29 cellular contexts compared by ENCODE assay signal in the genomic region with DNA sequence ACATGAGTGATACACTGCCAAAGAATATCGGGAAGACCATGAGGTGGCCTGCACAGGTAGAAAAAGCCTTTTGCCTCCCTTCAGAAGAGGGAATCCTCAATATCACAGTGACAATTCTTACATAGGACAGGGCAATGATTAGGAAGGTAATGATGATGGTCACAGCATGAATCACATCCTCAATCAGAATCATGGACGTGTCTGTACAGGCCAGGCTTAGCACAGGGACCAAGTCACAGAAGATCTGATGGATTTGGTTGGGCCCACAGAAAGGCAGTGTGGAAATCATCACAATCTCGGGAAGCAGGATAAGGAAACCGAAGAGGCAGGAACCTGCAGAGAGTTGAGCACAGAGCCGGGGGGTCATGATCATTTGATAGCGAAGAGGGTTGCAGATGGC. TPM values are rescaled to one million over a fixed set of nuclear protein-coding genes. Genes with fewer than 3 reads are reported as not detected.
A peak's percentile ranks its signal among the peaks of the same experiment; 100 is the strongest.
DNase-seq lines count a peak whose midpoint lies in the region; ATAC-seq, FAIRE-seq and TF ChIP-seq lines count a peak whose summit lies in the region.
"Had no signal": no experiment of that assay in that cellular context is flagged by ENCODE, and none has a peak within 500 bp of the region (broad histone marks: within the 10 kb centered on the region; RNA-seq: fewer than 3 reads in every experiment).

No MANE protein-coding gene starts in this region.

- no TSS peak for BruUV-seq in K562 (replicated peaks; lab: Mats Ljungman, UMichigan)

- no peak for TF ChIP-seq RAD21 in K562 (CRISPR knock-in tag; conservative IDR thresholded peaks at IDR 0.05 in 1 of 2, IDR thresholded peaks at IDR 0.05 in 1 of 2)

- ATAC-seq in K562 (no peak; the same call in 2 of the 3 replicates), foreskin keratinocyte (peak; percentile 56), HG02981 (IDR thresholded peaks at IDR 0.05; ENCODE audit: unreplicated experiment) (no peak), GM18907 (IDR thresholded peaks at IDR 0.05; ENCODE audit: unreplicated experiment) (no peak)
- ATAC-seq: A549, HCT116 had no signal

- H3K27ac ChIP-seq in KMS-11, result 0 out of 2 replicates have a peak overlapping the region, but pooled peaks have one; percentile 24
- no peak overlapping the region for H3K27ac ChIP-seq in K562 (ENCODE audit: extremely low read depth, low read depth, low read length)
- H3K27ac ChIP-seq in foreskin keratinocyte, result no peak overlapping the region
- H3K27ac ChIP-seq: A549; BLaER1 treated with 17β-estradiol and CSF1 and Interleukin-3, amounts not matched to agents 10 nM and 100 nM; GM23248 had no signal

- in situ Hi-C loops in K562 (cut with MboI), result no loop called here

- H3K4me3 ChIP-seq in KMS-11 (IDR thresholded peaks at IDR 0.05; ENCODE audit: insufficient read depth, low read depth, low read length) (no peak overlapping the region), K562 (no peak overlapping the region)
- H3K4me3 ChIP-seq: A549; BLaER1 treated with 17β-estradiol and CSF1 and Interleukin-3, amounts not matched to agents 10 nM and 100 nM; GM23248 had no signal

- H2AFZ ChIP-seq in KMS-11 (ENCODE audit: low read depth) (no peak overlapping the region), K562 (ENCODE audit: low read depth, low read length) (peak overlapping the region; percentile 36; the same call in 1 of the 2 replicates)
- H2AFZ ChIP-seq: GM23248 had no signal

- H3K36me3 ChIP-seq in KMS-11 (ENCODE audit: insufficient read depth) (no peaks in the 10 kb centered on the region), K562 (ENCODE audit: control insufficient read depth, insufficient read depth, low read length) (no peaks in the 10 kb centered on the region)
- H3K36me3 ChIP-seq: BE2C; BLaER1 treated with 17β-estradiol and CSF1 and Interleukin-3, amounts not matched to agents 10 nM and 100 nM had no signal

- TF ChIP-seq POLR2A in GM12891 (IDR thresholded peaks at IDR 0.05; ENCODE audit: low read depth, low read length) (no peak), K562 (conservative IDR thresholded peaks at IDR 0.05) (no peak)

- no peak for TF ChIP-seq EP300 in K562 (IDR thresholded peaks at IDR 0.05; ENCODE audit: low read length)

- H3K4me1 ChIP-seq in KMS-11 (ENCODE audit: low read depth, poor library complexity, severe bottlenecking), result peaks cover 17% of the 10 kb centered on the region
- H3K4me1 ChIP-seq in K562 (replicated peaks in 1 of 2; ENCODE audit: control insufficient read depth in 2 of 2, insufficient read depth in 2 of 2, low read length in 2 of 2), result no peaks in the 10 kb centered on the region
- no peaks in the 10 kb centered on the region for H3K4me1 ChIP-seq in foreskin keratinocyte
- H3K4me1 ChIP-seq: A549; BE2C; BLaER1 treated with 17β-estradiol and CSF1 and Interleukin-3, amounts not matched to agents 10 nM and 100 nM had no signal

- FAIRE-seq in GM12891 (lab: Jason Lieb, UNC), result peak; percentile 54
- no peak for FAIRE-seq in K562 (lab: Jason Lieb, UNC)
- FAIRE-seq: A549, GM12892, GM19239 had no signal

- H3K4me2 ChIP-seq in KMS-11 (no peak overlapping the region), K562 (ENCODE audit: insufficient read depth, low read length) (no peak overlapping the region)
- H3K4me2 ChIP-seq: A549; BLaER1 treated with 17β-estradiol and CSF1 and Interleukin-3, amounts not matched to agents 10 nM and 100 nM had no signal

- no peaks in the 10 kb centered on the region for H3K79me2 ChIP-seq in KMS-11 (ENCODE audit: insufficient read depth, low read depth)
- H3K79me2 ChIP-seq in K562 (ENCODE audit: control insufficient read depth, insufficient read depth, low read length), result no peaks in the 10 kb centered on the region

- 59% methylated on average over 6 of the region's 6 CpGs for WGBS in K562 (ENCODE audit: insufficient coverage, low coverage, missing lambda C conversion rate)

- CTCF ChIA-PET in K562 (lab: Yijun Ruan, JAX; ENCODE audit: low intra/inter-chr PET ratio), result no interaction called here

- no peaks in the 10 kb centered on the region for H3K9me1 ChIP-seq in K562 (ENCODE audit: control insufficient read depth, insufficient read depth, low read length)

- H4K20me1 ChIP-seq in KMS-11 (ENCODE audit: insufficient read depth) (no peaks in the 10 kb centered on the region), K562 (replicated peaks; ENCODE audit: control insufficient read depth, insufficient read depth, low read length) (no peaks in the 10 kb centered on the region)
- H4K20me1 ChIP-seq: BLaER1 treated with 17β-estradiol and CSF1 and Interleukin-3, amounts not matched to agents 10 nM and 100 nM had no signal

- no peaks in the 10 kb centered on the region for H3K9me3 ChIP-seq in K562 (replicated peaks; ENCODE audit: control insufficient read depth, insufficient read depth, low read depth, low read length)
- H3K9me3 ChIP-seq: A549; BE2C; BLaER1 treated with 17β-estradiol and CSF1 and Interleukin-3, amounts not matched to agents 10 nM and 100 nM had no signal

- POLR2A ChIA-PET in K562 (lab: Yijun Ruan, JAX), result no interaction called here

- TF ChIP-seq CTCF in KMS-11 (conservative IDR thresholded peaks at IDR 0.05; ENCODE audit: low read depth, low read length) (no peak), K562 (IDR thresholded peaks at IDR 0.05 in 2 of 3, conservative IDR thresholded peaks at IDR 0.05 in 1 of 3; ENCODE audit: insufficient read depth in 2 of 3, low read depth in 1 of 3, low read length in 3 of 3) (no peak), foreskin keratinocyte (conservative IDR thresholded peaks at IDR 0.05) (no peak)

- DNase-seq in GM12891 (ENCODE audit: insufficient read length, low spot score), result no peak
- no peak for DNase-seq in K562 (ENCODE audit: extremely low read depth in 1 of 4, low spot score in 3 of 4)
- peak in 1 of 2 donors; percentile 10 for DNase-seq in foreskin keratinocyte
- no peak for DNase-seq in activated CD4-positive, alpha-beta T cell treated with anti-CD3 and anti-CD28 coated beads for 48 hours
- no peak for DNase-seq in NCI-H2227 (lab: John Stamatoyannopoulos, UW; ENCODE audit: unreplicated experiment)
- DNase-seq: 8988T; ACHN; AML-193; BE2C; Calu3; CD4-positive, alpha-beta memory T cell; COR-L47; DMS53; DMS79 treated with DMSO at 0.1 percent for 48 hours; GF-D8; GM23248; H9 had no signal

- intact Hi-C loops in K562 (cut with micrococcal nuclease), result no loop called here

- H3K9ac ChIP-seq in KMS-11 (no peak overlapping the region), K562 (ENCODE audit: insufficient read depth in 1 of 2, low read depth in 2 of 2, low read length in 2 of 2) (no peak overlapping the region)
- H3K9ac ChIP-seq: BLaER1 treated with 17β-estradiol and CSF1 and Interleukin-3, amounts not matched to agents 10 nM and 100 nM; GM23248 had no signal

- H3K27me3 ChIP-seq in KMS-11 (ENCODE audit: insufficient read depth, low read depth) (no peaks in the 10 kb centered on the region), K562 (ENCODE audit: control insufficient read depth in 2 of 2, insufficient read depth in 2 of 2, low read length in 2 of 2) (no peaks in the 10 kb centered on the region), foreskin keratinocyte (no peaks in the 10 kb centered on the region)
- H3K27me3 ChIP-seq: BE2C; BLaER1 treated with 17β-estradiol and CSF1 and Interleukin-3, amounts not matched to agents 10 nM and 100 nM had no signal

RNA-seq across cellular contexts. Expression of a gene that starts 3.2 kb away (rescaled TPM):
- polyA plus RNA-seq in GM12891 (2012; ENCODE audit: low read depth, missing spikeins), result not detected
- total RNA-seq in K562 (2011; cell fraction: chromatin; rRNA removed; ENCODE audit: low replicate concordance), result not detected in 2 replicates
- total RNA-seq in K562 (2011; cell fraction: nucleolus; rRNA removed), result not detected in 2 replicates
- not detected in 2 replicates for total RNA-seq in K562 (2011; cell fraction: nucleoplasm; rRNA removed)
- not detected in 2 replicates for total RNA-seq in K562 (2014; rRNA removed)
- not detected in 2 replicates for total RNA-seq in K562 (2014; rRNA removed; fragmentation: Illumina TruSeq; extraction: Trizol)
- total RNA-seq in K562 (2015; rRNA removed; fragmentation: Illumina TruSeq; extraction: Trizol), result not detected in 2 replicates
- total RNA-seq in K562 (2021), result not detected in 2 replicates
- polyA plus RNA-seq in K562 (2011; rRNA removed), result not detected in 2 replicates
- polyA plus RNA-seq in K562 (2011; cell fraction: cytosol; rRNA removed), result not detected in 2 replicates
- not detected in 2 replicates for polyA plus RNA-seq in K562 (2011; cell fraction: nucleus; rRNA removed)
- polyA plus RNA-seq in K562 (2012), result 0.08 TPM in 1 of 2 replicates, not detected in the other
- polyA plus RNA-seq in K562 (2014; fragmentation: Illumina TruSeq; extraction: Trizol), result not detected in 2 replicates
- polyA plus RNA-seq in K562 (2014; fragmentation: Nextera tagmentation; extraction: Ambion mirVana), result not detected
- polyA plus RNA-seq in K562 (2014; rRNA removed), result 0.20 TPM in 1 of 2 replicates, not detected in the other
- not detected in 2 replicates for polyA minus RNA-seq in K562 (2011; rRNA and poly(A)+ RNA removed)
- polyA minus RNA-seq in K562 (2011; cell fraction: cytosol; rRNA and poly(A)+ RNA removed), result not detected in 2 replicates
- polyA minus RNA-seq in K562 (2011; cell fraction: nucleus; rRNA and poly(A)+ RNA removed), result not detected in 2 replicates
- total RNA-seq in foreskin keratinocyte, result not detected in 2 replicates
- not detected in 2 replicates for polyA plus RNA-seq in foreskin keratinocyte
- total RNA-seq: Calu3; CD4-positive, alpha-beta memory T cell; Daoy; G401; GM23248; H4; H9 had no signal
- polyA plus RNA-seq: A549; CD14-positive monocyte; CD4-positive, alpha-beta memory T cell; GM23248 had no signal

RNA-seq across cellular contexts. Expression of a gene that starts 16.9 kb away (rescaled TPM):
- not detected for polyA plus RNA-seq in GM12891 (2012; ENCODE audit: low read depth, missing spikeins)
- total RNA-seq in K562 (2011; cell fraction: chromatin; rRNA removed; ENCODE audit: low replicate concordance), result not detected in 2 replicates
- not detected in 2 replicates for total RNA-seq in K562 (2011; cell fraction: nucleolus; rRNA removed)
- not detected in 2 replicates for total RNA-seq in K562 (2011; cell fraction: nucleoplasm; rRNA removed)
- total RNA-seq in K562 (2014; rRNA removed) (not detected in 2 replicates), K562 (2014; rRNA removed; fragmentation: Illumina TruSeq; extraction: Trizol) (not detected in 2 replicates), K562 (2015; rRNA removed; fragmentation: Illumina TruSeq; extraction: Trizol) (not detected in 2 replicates), K562 (2021) (not detected in 2 replicates), foreskin keratinocyte (not detected in 2 replicates)
- polyA plus RNA-seq in K562 (2011; rRNA removed) (not detected in 2 replicates), K562 (2014; fragmentation: Illumina TruSeq; extraction: Trizol) (not detected in 2 replicates), K562 (2014; fragmentation: Nextera tagmentation; extraction: Ambion mirVana) (not detected), K562 (2014; rRNA removed) (not detected in 2 replicates), foreskin keratinocyte (not detected in 2 replicates)
- not detected in 2 replicates for polyA plus RNA-seq in K562 (2011; cell fraction: cytosol; rRNA removed)
- polyA plus RNA-seq in K562 (2011; cell fraction: nucleus; rRNA removed), result not detected in 2 replicates
- not detected in 2 replicates for polyA plus RNA-seq in K562 (2012)
- not detected in 2 replicates for polyA minus RNA-seq in K562 (2011; rRNA and poly(A)+ RNA removed)
- polyA minus RNA-seq in K562 (2011; cell fraction: cytosol; rRNA and poly(A)+ RNA removed), result not detected in 2 replicates
- polyA minus RNA-seq in K562 (2011; cell fraction: nucleus; rRNA and poly(A)+ RNA removed), result not detected in 2 replicates
- total RNA-seq: Calu3; CD4-positive, alpha-beta memory T cell; Daoy; G401; GM23248; H4; H9 had no signal
- polyA plus RNA-seq: A549; CD14-positive monocyte; CD4-positive, alpha-beta memory T cell; GM23248 had no signal

RNA-seq across cellular contexts. Expression of a gene that starts 30.8 kb away (rescaled TPM):
- polyA plus RNA-seq in GM12891 (2012; ENCODE audit: low read depth, missing spikeins), result not detected
- 160 and 549 TPM in 2 replicates for total RNA-seq in K562 (2011; cell fraction: chromatin; rRNA removed; ENCODE audit: low replicate concordance)
- total RNA-seq in K562 (2011; cell fraction: nucleolus; rRNA removed), result 66.4 and 131 TPM in 2 replicates
- total RNA-seq in K562 (2011; cell fraction: nucleoplasm; rRNA removed), result 176 and 213 TPM in 2 replicates
- total RNA-seq in K562 (2014; rRNA removed) (36.5 and 39.3 TPM in 2 replicates), K562 (2014; rRNA removed; fragmentation: Illumina TruSeq; extraction: Trizol) (62.1 and 65.2 TPM in 2 replicates), K562 (2015; rRNA removed; fragmentation: Illumina TruSeq; extraction: Trizol) (45.5 and 48.5 TPM in 2 replicates), K562 (2021) (44.3 and 45.9 TPM in 2 replicates), foreskin keratinocyte (not detected in 2 replicates)
- polyA plus RNA-seq in K562 (2011; rRNA removed) (48.4 and 53.2 TPM in 2 replicates), K562 (2014; fragmentation: Illumina TruSeq; extraction: Trizol) (36.2 and 44.8 TPM in 2 replicates), K562 (2014; fragmentation: Nextera tagmentation; extraction: Ambion mirVana) (10 to 100 TPM; 11.0 to 21.6 TPM), K562 (2014; rRNA removed) (47.5 and 50.7 TPM in 2 replicates), foreskin keratinocyte (not detected in 2 replicates)
- polyA plus RNA-seq in K562 (2011; cell fraction: cytosol; rRNA removed), result 11.9 and 13.9 TPM in 2 replicates
- polyA plus RNA-seq in K562 (2011; cell fraction: nucleus; rRNA removed), result 191 and 210 TPM in 2 replicates
- polyA plus RNA-seq in K562 (2012), result 16.7 and 26.8 TPM in 2 replicates
- 90.8 and 93.4 TPM in 2 replicates for polyA minus RNA-seq in K562 (2011; rRNA and poly(A)+ RNA removed)
- 22.0 and 28.1 TPM in 2 replicates for polyA minus RNA-seq in K562 (2011; cell fraction: cytosol; rRNA and poly(A)+ RNA removed)
- polyA minus RNA-seq in K562 (2011; cell fraction: nucleus; rRNA and poly(A)+ RNA removed), result 109 and 172 TPM in 2 replicates
- total RNA-seq: CD4-positive, alpha-beta memory T cell; G401; GM23248; H9 had no signal
- polyA plus RNA-seq: CD4-positive, alpha-beta memory T cell; GM23248 had no signal

RNA-seq across cellular contexts. Expression of a gene that starts 37.2 kb away (rescaled TPM):
- polyA plus RNA-seq in GM12891 (2012; ENCODE audit: low read depth, missing spikeins), result not detected
- not detected in 2 replicates for total RNA-seq in K562 (2011; cell fraction: chromatin; rRNA removed; ENCODE audit: low replicate concordance)
- not detected in 2 replicates for total RNA-seq in K562 (2011; cell fraction: nucleolus; rRNA removed)
- total RNA-seq in K562 (2011; cell fraction: nucleoplasm; rRNA removed), result not detected in 2 replicates
- total RNA-seq in K562 (2014; rRNA removed), result not detected in 2 replicates
- total RNA-seq in K562 (2014; rRNA removed; fragmentation: Illumina TruSeq; extraction: Trizol), result not detected in 2 replicates
- not detected in 2 replicates for total RNA-seq in K562 (2015; rRNA removed; fragmentation: Illumina TruSeq; extraction: Trizol)
- total RNA-seq in K562 (2021), result not detected in 2 replicates
- not detected in 2 replicates for polyA plus RNA-seq in K562 (2011; rRNA removed)
- polyA plus RNA-seq in K562 (2011; cell fraction: cytosol; rRNA removed), result not detected in 2 replicates
- polyA plus RNA-seq in K562 (2011; cell fraction: nucleus; rRNA removed), result 0.11 TPM in 1 of 2 replicates, not detected in the other
- not detected in 2 replicates for polyA plus RNA-seq in K562 (2012)
- polyA plus RNA-seq in K562 (2014; fragmentation: Illumina TruSeq; extraction: Trizol), result not detected in 2 replicates
- polyA plus RNA-seq in K562 (2014; fragmentation: Nextera tagmentation; extraction: Ambion mirVana), result not detected
- polyA plus RNA-seq in K562 (2014; rRNA removed), result not detected in 2 replicates
- polyA minus RNA-seq in K562 (2011; rRNA and poly(A)+ RNA removed), result not detected in 2 replicates
- polyA minus RNA-seq in K562 (2011; cell fraction: cytosol; rRNA and poly(A)+ RNA removed), result not detected in 2 replicates
- polyA minus RNA-seq in K562 (2011; cell fraction: nucleus; rRNA and poly(A)+ RNA removed), result not detected in 2 replicates
- total RNA-seq in foreskin keratinocyte, result not detected in 2 replicates
- polyA plus RNA-seq in foreskin keratinocyte, result not detected in 2 replicates
- total RNA-seq: Calu3; CD4-positive, alpha-beta memory T cell; Daoy; G401; GM23248; H4; H9 had no signal
- polyA plus RNA-seq: A549; CD14-positive monocyte; CD4-positive, alpha-beta memory T cell; GM23248 had no signal

RNA-seq across cellular contexts. Expression of a gene that starts 54.7 kb away (rescaled TPM):
- polyA plus RNA-seq in GM12891 (2012; ENCODE audit: low read depth, missing spikeins), result not detected
- total RNA-seq in K562 (2011; cell fraction: chromatin; rRNA removed; ENCODE audit: low replicate concordance), result 0.14 TPM in 1 of 2 replicates, not detected in the other
- not detected in 2 replicates for total RNA-seq in K562 (2011; cell fraction: nucleolus; rRNA removed)
- total RNA-seq in K562 (2011; cell fraction: nucleoplasm; rRNA removed), result not detected in 2 replicates
- total RNA-seq in K562 (2014; rRNA removed) (not detected in 2 replicates), K562 (2014; rRNA removed; fragmentation: Illumina TruSeq; extraction: Trizol) (not detected in 2 replicates), K562 (2015; rRNA removed; fragmentation: Illumina TruSeq; extraction: Trizol) (not detected in 2 replicates), K562 (2021) (not detected in 2 replicates), foreskin keratinocyte (not detected in 2 replicates)
- polyA plus RNA-seq in K562 (2011; rRNA removed) (0.07 TPM in 1 of 2 replicates, not detected in the other), K562 (2014; fragmentation: Illumina TruSeq; extraction: Trizol) (not detected in 2 replicates), K562 (2014; fragmentation: Nextera tagmentation; extraction: Ambion mirVana) (under 1 TPM in 1 of 2 experiments, not detected in 1; 0.01 TPM), K562 (2014; rRNA removed) (not detected in 2 replicates), foreskin keratinocyte (not detected in 2 replicates)
- polyA plus RNA-seq in K562 (2011; cell fraction: cytosol; rRNA removed), result not detected in 2 replicates
- 0.17 TPM in 1 of 2 replicates, not detected in the other for polyA plus RNA-seq in K562 (2011; cell fraction: nucleus; rRNA removed)
- 0.03 TPM in 1 of 2 replicates, not detected in the other for polyA plus RNA-seq in K562 (2012)
- polyA minus RNA-seq in K562 (2011; rRNA and poly(A)+ RNA removed), result not detected in 2 replicates
- not detected in 2 replicates for polyA minus RNA-seq in K562 (2011; cell fraction: cytosol; rRNA and poly(A)+ RNA removed)
- not detected in 2 replicates for polyA minus RNA-seq in K562 (2011; cell fraction: nucleus; rRNA and poly(A)+ RNA removed)
- total RNA-seq: Calu3; CD4-positive, alpha-beta memory T cell; Daoy; G401; GM23248; H4; H9 had no signal
- polyA plus RNA-seq: A549; CD14-positive monocyte; CD4-positive, alpha-beta memory T cell; GM23248 had no signal

Comparison
In these comparisons a context has a peak if more than half of its experiments do, and no peak if none do; other contexts are left out.
1. RNA of a gene that starts 30.8 kb away (total RNA-seq): 36.5 to 549 TPM in K562; not detected in foreskin keratinocyte; every median in the first group is over 10 times any median in the second.